In genomic region chr5:3825888-3826465, GRCh38 we compare ENCODE assay signal across 21 cellular contexts.
"Had no signal": no experiment of that assay in that cellular context is flagged by ENCODE, and none has a peak within 500 bp of the region (broad histone marks: within the 10 kb centered on the region; RNA-seq: fewer than 3 reads in every experiment).

No MANE protein-coding gene starts in this region.

- H3K27me3 ChIP-seq: brain microvascular endothelial cell, left lung, tibial nerve, vagina had no signal

- H3K4me3 Mint-ChIP-seq: activated naive CD8-positive, alpha-beta T cell; activated T-cell treated with anti-CD3 and anti-CD28 coated beads, Interleukin-2, amount 50 U/mL, for 72 hours; natural killer cell had no signal

- H3K9me3 ChIP-seq: gastroesophageal sphincter, left lung, tibial nerve, vagina had no signal

- H3K27me3 Mint-ChIP-seq: activated naive CD8-positive, alpha-beta T cell had no signal

- H3K36me3 Mint-ChIP-seq: activated naive CD8-positive, alpha-beta T cell; natural killer cell had no signal

- ATAC-seq: activated T-cell treated with anti-CD3 and anti-CD28 coated beads, Interleukin-2, amount 50 U/mL, for 72 hours; esophagus mucosa; gastroesophageal sphincter; left lung; natural killer cell; stimulated activated naive CD8-positive, alpha-beta T cell treated with anti-CD3 and anti-CD28 coated beads, Interleukin-15, Interleukin-2, amounts not matched to agents 100 U/mL and 50 U/mL, for 24 hours had no signal

- H3K4me3 ChIP-seq: gastroesophageal sphincter, heart right ventricle, left lung, tibial nerve, vagina had no signal

- H3K27ac Mint-ChIP-seq: activated naive CD8-positive, alpha-beta T cell; activated T-cell treated with anti-CD3 and anti-CD28 coated beads, Interleukin-2, amount 50 U/mL, for 72 hours; natural killer cell had no signal

- H3K36me3 ChIP-seq: brain microvascular endothelial cell, gastroesophageal sphincter, heart right ventricle, left lung, tibial nerve, vagina had no signal

- DNase-seq: activated CD4-positive, CD25-positive, alpha-beta regulatory T cell treated with anti-CD3 and anti-CD28 coated beads, Interleukin-2, amount 50 U/mL, for 72 hours; activated gamma-delta T cell; activated T-cell treated with anti-CD3 and anti-CD28 coated beads, Interleukin-2, amount 50 U/mL, for 72 hours; amniotic stem cell; brain microvascular endothelial cell; cerebellar nuclear complex; cortex of kidney; heart right ventricle; left lung; mesenchymal stem cell; natural killer cell; nucleus accumbens; posterior cingulate gyrus; stimulated activated CD4-positive, alpha-beta T cell treated with anti-CD3 and anti-CD28 coated beads, Interleukin-12 subunit alpha, Interleukin-12 subunit beta, amount 100 ng/mL, for 4 hours; stimulated activated CD4-positive, alpha-beta T cell treated with anti-CD3 and anti-CD28 coated beads, Interleukin-1b, Interleukin-23, amount 100 ng/mL, for 48 hours; stimulated activated naive CD8-positive, alpha-beta T cell treated with anti-CD3 and anti-CD28 coated beads, Interleukin-15, Interleukin-2, amounts not matched to agents 100 U/mL and 50 U/mL, for 24 hours had no signal

- H3K4me1 ChIP-seq: gastroesophageal sphincter, left lung, tibial nerve, vagina had no signal

- H3K9me3 Mint-ChIP-seq: activated T-cell treated with anti-CD3 and anti-CD28 coated beads, Interleukin-2, amount 50 U/mL, for 72 hours; natural killer cell had no signal

- H3K27ac ChIP-seq: brain microvascular endothelial cell, gastroesophageal sphincter, heart right ventricle, left lung, tibial nerve, vagina had no signal
